8 cellular contexts compared by ENCODE assay signal in the genomic region with DNA sequence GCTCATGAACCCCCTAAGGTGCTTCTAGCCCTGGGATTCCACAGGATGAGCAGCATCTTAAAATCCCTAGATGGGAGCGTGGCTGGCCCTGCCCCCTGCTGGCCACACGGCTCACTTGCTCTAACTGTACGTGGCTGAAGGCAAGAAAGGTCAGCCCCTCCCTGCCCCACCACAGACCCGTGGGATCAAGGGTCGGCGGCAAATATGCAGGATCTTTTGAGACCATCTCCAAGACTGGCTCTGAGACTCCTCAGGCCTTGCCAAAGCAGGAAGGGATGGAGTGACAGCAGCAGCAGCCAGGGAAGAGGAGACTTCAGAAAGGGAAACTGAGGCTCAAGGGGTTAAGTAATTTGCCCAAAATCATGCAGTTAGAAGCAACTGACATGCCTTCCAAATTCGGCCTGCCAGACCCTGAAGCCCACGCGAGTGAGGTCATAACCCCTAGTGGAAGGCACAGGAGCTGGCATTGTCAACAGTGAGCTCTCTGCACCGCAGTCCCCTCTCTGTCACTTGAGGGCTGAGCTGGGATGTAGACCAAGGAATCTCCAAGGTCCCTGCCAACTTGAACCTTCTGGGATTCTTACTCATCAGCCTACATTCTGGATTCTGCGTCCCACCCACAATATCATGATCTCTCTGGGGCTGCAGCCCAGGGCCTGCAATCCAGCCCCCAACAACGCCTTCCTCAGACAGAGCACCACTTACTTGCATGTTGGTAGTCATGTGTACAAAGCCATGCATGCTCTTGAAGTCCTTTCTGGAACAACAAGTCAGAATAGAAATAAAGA. TPM values are rescaled to one million over a fixed set of nuclear protein-coding genes. Genes with fewer than 3 reads are reported as not detected.
DNase-seq lines count a peak whose midpoint lies in the region; ATAC-seq and TF ChIP-seq lines count a peak whose summit lies in the region.

No MANE protein-coding gene starts in this region.

- H3K79me2 ChIP-seq in Loucy (ENCODE audit: insufficient read depth, low read length): no peaks in the 10 kb centered on the region

- peak; percentile 87 for TF ChIP-seq CTCF in AG04450 (IDR thresholded peaks at IDR 0.05; ENCODE audit: low read depth, low read length)
- peak; percentile 95 for TF ChIP-seq CTCF in Loucy (conservative IDR thresholded peaks at IDR 0.05; ENCODE audit: low read length)
- TF ChIP-seq CTCF in adrenal gland (IDR thresholded peaks at IDR 0.05): peak; percentile 77 to 94 (median 91)
- TF ChIP-seq CTCF in left ventricle myocardium inferior (IDR thresholded peaks at IDR 0.05; ENCODE audit: borderline replicate concordance): peak; percentile 91
- peak; percentile 88 for TF ChIP-seq CTCF in retinal pigment epithelial cell (conservative IDR thresholded peaks at IDR 0.05; ENCODE audit: low read depth, low read length)

- ATAC-seq in GM18520 (IDR thresholded peaks at IDR 0.05; ENCODE audit: unreplicated experiment): peak; percentile 52

- H3F3A ChIP-seq in Loucy (ENCODE audit: low read depth): no peaks in the 10 kb centered on the region

- H3K4me2 ChIP-seq in Loucy (ENCODE audit: low read depth, low read length, poor library complexity, severe bottlenecking): peak overlapping the region; percentile 47

- no peaks in the 10 kb centered on the region for H3K36me3 ChIP-seq in Loucy (ENCODE audit: insufficient read depth, low read length)
- H3K36me3 ChIP-seq in adrenal gland (replicated peaks in 1 of 2): no peaks in the 10 kb centered on the region
- no peaks in the 10 kb centered on the region for H3K36me3 ChIP-seq in left ventricle myocardium inferior

- H3K4me3 ChIP-seq in AG04450 (ENCODE audit: low read depth, low read length) (no peak overlapping the region), Loucy (ENCODE audit: low read length, poor library complexity, severe bottlenecking) (peak overlapping the region; percentile 37), adrenal gland (no peak overlapping the region), left ventricle myocardium inferior (no peak overlapping the region), retinal pigment epithelial cell (ENCODE audit: low read length) (no peak overlapping the region)

- CTCF ChIA-PET in AG04450 (lab: Charles Lee): interaction anchor here (0.5 to 7.1 kb wide), 18 partner anchors 9 to 344 kb away, joined by 3 to 190 read pairs (median 4); a partner anchor contains a TSS

- H3K27me3 ChIP-seq in AG04450 (ENCODE audit: control insufficient read depth, insufficient read depth, low read length) (no peaks in the 10 kb centered on the region), Loucy (ENCODE audit: insufficient read depth, low read length, poor library complexity, severe bottlenecking) (no peaks in the 10 kb centered on the region), adrenal gland (no peaks in the 10 kb centered on the region), left ventricle myocardium inferior (ENCODE audit: low read depth) (no peaks in the 10 kb centered on the region)

- peaks cover 29% of the 10 kb centered on the region for H3K4me1 ChIP-seq in Loucy (ENCODE audit: insufficient read depth, low read length, poor library complexity, severe bottlenecking)
- no peaks in the 10 kb centered on the region for H3K4me1 ChIP-seq in adrenal gland (replicated peaks in 1 of 2)
- peaks cover 4% of the 10 kb centered on the region for H3K4me1 ChIP-seq in left ventricle myocardium inferior

- H2AFZ ChIP-seq in Loucy (ENCODE audit: low read length): no peak overlapping the region

- POLR2A ChIA-PET in AG04450 (lab: Yijun Ruan, JAX): interaction anchor here (1.0 to 1.1 kb wide), 3 partner anchors 13 to 69 kb away, joined by 3 to 4 read pairs (median 3); no protein-coding TSS in a partner anchor

- H3K9me3 ChIP-seq in AG04450 (ENCODE audit: control insufficient read depth, insufficient read depth, low read length) (no peaks in the 10 kb centered on the region), Loucy (ENCODE audit: insufficient read depth, low read depth, low read length) (no peaks in the 10 kb centered on the region), adrenal gland (replicated peaks in 1 of 3) (no peaks in the 10 kb centered on the region), left ventricle myocardium inferior (replicated peaks) (no peaks in the 10 kb centered on the region)

- H3K9me2 ChIP-seq in Loucy (replicated peaks; ENCODE audit: low read depth, low read length): no peaks in the 10 kb centered on the region

- DNase-seq in AG04450 (ENCODE audit: low read depth, low spot score) (no peak), T follicular helper cell (ENCODE audit: low read depth) (peak; percentile 31), adrenal gland (peak; percentile 72 to 93 (median 84)), left ventricle myocardium inferior (peak; percentile 81), retinal pigment epithelial cell (ENCODE audit: low read depth) (no peak), NCI-H510A (lab: John Stamatoyannopoulos, UW) (no peak)

- H4K20me1 ChIP-seq in Loucy (ENCODE audit: insufficient read depth, low read length, poor library complexity, severe bottlenecking): no peaks in the 10 kb centered on the region

- intact Hi-C loops in adrenal gland (cut with DNase I): loop anchor here in 1 of 2 donors (5.0 kb wide), 1 partner anchor 62 kb away; no protein-coding TSS in a partner anchor
- intact Hi-C loops in left ventricle myocardium inferior (cut with micrococcal nuclease): no loop called here

- WGBS in adrenal gland, 4 donors: 26 to 36% (median 32%) methylated on average over 9 to 12 of the region's 12 CpGs

- H3K9ac ChIP-seq in Loucy (ENCODE audit: low read depth, low read length, poor library complexity, severe bottlenecking): peak overlapping the region; percentile 34

- TF ChIP-seq POLR2A in adrenal gland (IDR thresholded peaks at IDR 0.05): no peak

- H3K27ac ChIP-seq in AG04450 (ENCODE audit: low read depth, low read length) (peak overlapping the region; percentile 47), adrenal gland (no peak overlapping the region), left ventricle myocardium inferior (replicated peaks) (no peak overlapping the region)

RNA-seq across cellular contexts. Expression of a gene that starts 31.4 kb away (rescaled TPM):
- polyA plus RNA-seq in AG04450 (2011; rRNA removed): 24.2 and 33.2 TPM in 2 replicates
- 57.6 and 90.1 TPM in 2 replicates for polyA minus RNA-seq in AG04450 (2011; rRNA and poly(A)+ RNA removed)
- 10 to 100 TPM in 7 of 8 donors, 1 to 10 TPM in 1; 9.5 to 31.7 (median 18.7) TPM for total RNA-seq in adrenal gland
- 10 to 100 TPM; 28.5 to 31.5 (median 29.0) TPM for polyA plus RNA-seq in adrenal gland
- total RNA-seq in left ventricle myocardium inferior: 40.9 TPM

RNA-seq across cellular contexts. Expression of a gene that starts 38.4 kb away (rescaled TPM):
- polyA plus RNA-seq in AG04450 (2011; rRNA removed): 15.8 and 23.2 TPM in 2 replicates
- 28.1 and 32.6 TPM in 2 replicates for polyA minus RNA-seq in AG04450 (2011; rRNA and poly(A)+ RNA removed)
- 10 to 100 TPM; 32.6 to 63.4 (median 44.0) TPM for total RNA-seq in adrenal gland
- polyA plus RNA-seq in adrenal gland: 100 to 1,000 TPM in 1 of 3 donors, 10 to 100 TPM in 2; 12.4 to 160 (median 57.0) TPM
- total RNA-seq in left ventricle myocardium inferior: 77.1 TPM

Comparison
In these comparisons a context has a peak if more than half of its experiments do, and no peak if none do; other contexts are left out.
1. DNase-seq: peak in T follicular helper cell (single experiment), adrenal gland (7 of 7) and left ventricle myocardium inferior (single experiment); none in AG04450 (single experiment), retinal pigment epithelial cell (single experiment) and NCI-H510A (single experiment).
2. Peak in every context shown above with its lines, with median percentiles within 50 percentile points of each other: CTCF ChIP-seq.